ENCODE assay signal across 25 cellular contexts in genomic region chr11:115521874-115522273, GRCh38.
"Had no signal": no experiment of that assay in that cellular context is flagged by ENCODE, and none has a peak within 500 bp of the region (broad histone marks: within the 10 kb centered on the region; RNA-seq: fewer than 3 reads in every experiment).

No MANE protein-coding gene starts in this region.

- H3K27ac ChIP-seq: body of pancreas, cardiac muscle cell, gastroesophageal sphincter, left ventricle myocardium inferior, transverse colon, WERI-Rb-1 had no signal

- H3K27ac Mint-ChIP-seq: activated CD4-positive, alpha-beta T cell treated with anti-CD3 and anti-CD28 coated beads, Interleukin-2, amount 10 ng/mL, durations not matched to agents 7 days and 5 days; activated CD8-positive, alpha-beta memory T cell treated with anti-CD3 and anti-CD28 coated beads, Interleukin-2, amount 10 ng/mL, durations not matched to agents 7 days and 5 days; activated CD8-positive, alpha-beta T cell treated with anti-CD3 and anti-CD28 coated beads for 36 hours; endodermal cell; natural killer cell; progenitor cell of endocrine pancreas; stimulated activated naive B cell treated with anti-CD40 and anti-IgM and Interleukin-4, amounts not matched to agents 10 μg/mL and 1 μg/mL and 100 μg/mL, for 72 hours had no signal

- H3K4me3 Mint-ChIP-seq: activated CD4-positive, alpha-beta T cell treated with anti-CD3 and anti-CD28 coated beads, Interleukin-2, amount 10 ng/mL, durations not matched to agents 7 days and 5 days; activated CD8-positive, alpha-beta memory T cell treated with anti-CD3 and anti-CD28 coated beads, Interleukin-2, amount 10 ng/mL, durations not matched to agents 7 days and 5 days; activated CD8-positive, alpha-beta T cell treated with anti-CD3 and anti-CD28 coated beads for 36 hours; endodermal cell; natural killer cell; stimulated activated naive B cell treated with anti-CD40 and anti-IgM and Interleukin-4, amounts not matched to agents 10 μg/mL and 1 μg/mL and 100 μg/mL, for 72 hours had no signal

- H3K4me1 Mint-ChIP-seq: activated CD4-positive, alpha-beta T cell treated with anti-CD3 and anti-CD28 coated beads, Interleukin-2, amount 10 ng/mL, durations not matched to agents 7 days and 5 days; activated CD8-positive, alpha-beta memory T cell treated with anti-CD3 and anti-CD28 coated beads, Interleukin-2, amount 10 ng/mL, durations not matched to agents 7 days and 5 days; natural killer cell; stimulated activated naive B cell treated with anti-CD40 and anti-IgM and Interleukin-4, amounts not matched to agents 10 μg/mL and 1 μg/mL and 100 μg/mL, for 72 hours had no signal

- H3K4me1 ChIP-seq: body of pancreas, gastroesophageal sphincter, transverse colon had no signal

- H3K27me3 Mint-ChIP-seq: activated CD4-positive, alpha-beta T cell treated with anti-CD3 and anti-CD28 coated beads, Interleukin-2, amount 10 ng/mL, durations not matched to agents 7 days and 5 days; progenitor cell of endocrine pancreas had no signal

- H3K36me3 ChIP-seq: cardiac muscle cell, gastroesophageal sphincter, left ventricle myocardium inferior, transverse colon, WERI-Rb-1 had no signal

- H3K36me3 Mint-ChIP-seq: activated CD8-positive, alpha-beta memory T cell treated with anti-CD3 and anti-CD28 coated beads, Interleukin-2, amount 10 ng/mL, durations not matched to agents 7 days and 5 days; natural killer cell; stimulated activated naive B cell treated with anti-CD40 and anti-IgM and Interleukin-4, amounts not matched to agents 10 μg/mL and 1 μg/mL and 100 μg/mL, for 72 hours had no signal

- H3K27me3 ChIP-seq: body of pancreas, cardiac muscle cell had no signal

- H3K9me3 Mint-ChIP-seq: activated CD4-positive, alpha-beta T cell treated with anti-CD3 and anti-CD28 coated beads, Interleukin-2, amount 10 ng/mL, durations not matched to agents 7 days and 5 days; activated CD8-positive, alpha-beta T cell treated with anti-CD3 and anti-CD28 coated beads for 36 hours; endodermal cell had no signal

- DNase-seq: activated CD4-positive, alpha-beta T cell treated with anti-CD3 and anti-CD28 coated beads, Interleukin-2, amount 10 ng/mL, durations not matched to agents 7 days and 5 days; activated CD4-positive, CD25-positive, alpha-beta regulatory T cell treated with anti-CD3 and anti-CD28 coated beads, Interleukin-2, amount 50 U/mL, for 72 hours; activated CD8-positive, alpha-beta memory T cell treated with anti-CD3 and anti-CD28 coated beads, Interleukin-2, amount 10 ng/mL, durations not matched to agents 7 days and 5 days; activated CD8-positive, alpha-beta T cell treated with anti-CD3 and anti-CD28 coated beads for 36 hours; activated effector memory CD4-positive, alpha-beta T cell treated with anti-CD3 and anti-CD28 coated beads, Interleukin-2, amount 50 U/mL, for 16 hours; activated naive CD4-positive, alpha-beta T cell treated with anti-CD3 and anti-CD28 coated beads, Interleukin-2, amount 50 U/mL, for 16 hours; activated T-cell treated with anti-CD3 and anti-CD28 coated beads for 4 hours; anterior cingulate cortex; body of pancreas; cortex of kidney; endodermal cell; head of caudate nucleus; hypothalamus; left ventricle myocardium inferior; midbrain; natural killer cell; retina; stimulated activated CD4-positive, alpha-beta T cell treated with anti-CD3 and anti-CD28 coated beads, Interleukin-2, amount 100 ng/mL, for 48 hours; stimulated activated CD8-positive, alpha-beta memory T cell treated with anti-CD3 and anti-CD28 coated beads, Interleukin-4, amount 100 ng/mL, for 48 hours; stimulated activated naive B cell treated with anti-CD40 and anti-IgM and Interleukin-4, amounts not matched to agents 10 μg/mL and 1 μg/mL and 100 μg/mL, for 72 hours; transverse colon; WERI-Rb-1 had no signal

- H3K4me3 ChIP-seq: body of pancreas, cardiac muscle cell, gastroesophageal sphincter, left ventricle myocardium inferior, transverse colon had no signal
